In genomic region chr1:202624781-202625108, GRCh38 we compare ENCODE assay signal across 13 cellular contexts.
DNase-seq lines count a peak whose midpoint lies in the region; ATAC-seq, FAIRE-seq and TF ChIP-seq lines count a peak whose summit lies in the region.
"Had no signal": no experiment of that assay in that cellular context is flagged by ENCODE, and none has a peak within 500 bp of the region (broad histone marks: within the 10 kb centered on the region; RNA-seq: fewer than 3 reads in every experiment).

No MANE protein-coding gene starts in this region.

- H3K27ac ChIP-seq in H1 (ENCODE audit: low read depth, low read length) (no peak overlapping the region), osteoblast (ENCODE audit: low read depth, low read length) (no peak overlapping the region)
- H3K27ac ChIP-seq: ovary, stomach, uterus had no signal

- peak overlapping the region; percentile 61 for H2BK15ac ChIP-seq in H1 (ENCODE audit: low read length)

- H2BK120ac ChIP-seq in H1 (replicated peaks; ENCODE audit: low read depth, low read length) = peak overlapping the region; percentile 68

- no peak overlapping the region for H3K18ac ChIP-seq in H1 (ENCODE audit: extremely low read depth, low read length)

- peak overlapping the region; percentile 99 for H4K91ac ChIP-seq in H1 (replicated peaks; ENCODE audit: insufficient read length, low read length)

- peaks cover 11% of the 10 kb centered on the region; the same call in 1 of the 2 replicates for H3K23me2 ChIP-seq in H1 (ENCODE audit: low read depth, low read length)

- no peak for TF ChIP-seq RAD21 in H1 (IDR thresholded peaks at IDR 0.05 in 1 of 2, conservative IDR thresholded peaks at IDR 0.05 in 1 of 2; ENCODE audit: low read depth in 2 of 2, low read length in 2 of 2)

- no peak for TF ChIP-seq EP300 in H1 (IDR thresholded peaks at IDR 0.05; ENCODE audit: borderline replicate concordance in 1 of 2, low read depth in 2 of 2, low read length in 2 of 2)

- no peak overlapping the region for H2AFZ ChIP-seq in H1 (ENCODE audit: low read length)
- H2AFZ ChIP-seq in osteoblast (ENCODE audit: low read length) = no peak overlapping the region

- FAIRE-seq in D721Med (lab: Jason Lieb, UNC) = peak; percentile 92
- FAIRE-seq in HTR-8/SVneo (lab: Jason Lieb, UNC) = peak; percentile 100
- FAIRE-seq in H1 (lab: Jason Lieb, UNC) = peak; percentile 85

- H3K9ac ChIP-seq in H1 (replicated peaks in 1 of 4; ENCODE audit: extremely low read depth in 1 of 4, low read depth in 3 of 4, low read length in 3 of 4) = peak overlapping the region in 1 of 4 experiments; percentile 35; a peak in 1 of 7 replicates

- peak overlapping the region; percentile 82 for H2BK12ac ChIP-seq in H1 (ENCODE audit: low read depth, low read length)

- H2BK5ac ChIP-seq in H1 (ENCODE audit: low read depth, low read length) = peak overlapping the region; percentile 3

- H3K27me3 ChIP-seq in H1 (replicated peaks in 1 of 4; ENCODE audit: control insufficient read depth in 3 of 4, extremely low read depth in 1 of 4, insufficient read depth in 3 of 4, low read length in 3 of 4) (no peaks in the 10 kb centered on the region), osteoblast (ENCODE audit: insufficient read depth, low read length) (no peaks in the 10 kb centered on the region)
- H3K27me3 ChIP-seq: ovary, uterus had no signal

- peak overlapping the region; percentile 50 for H3K14ac ChIP-seq in H1 (ENCODE audit: insufficient read length)

- CTCF ChIA-PET in H1 (lab: Charles Lee; ENCODE audit: partially characterized antibody) = interaction anchor here (0.6 to 3.7 kb wide), 13 partner anchors 15 to 351 kb away, joined by 3 to 19 read pairs (median 6); no protein-coding TSS in a partner anchor

- H3K4me1 ChIP-seq in H1 (replicated peaks in 1 of 4; ENCODE audit: control insufficient read depth in 3 of 4, insufficient read depth in 4 of 4, low read length in 3 of 4) (peaks cover 0 to 13% (median 6%) of the 10 kb centered on the region in 4 experiments; a peak in 6 of 7 replicates), osteoblast (ENCODE audit: insufficient read depth, low read length) (peaks cover 14% of the 10 kb centered on the region)

- no peak for ATAC-seq in GM19455 (IDR thresholded peaks at IDR 0.05; ENCODE audit: unreplicated experiment)

- no peaks in the 10 kb centered on the region; a peak in 1 of 8 replicates for H3K36me3 ChIP-seq in H1 (ENCODE audit: control insufficient read depth in 2 of 4, insufficient read depth in 4 of 4, low read length in 3 of 4)
- no peaks in the 10 kb centered on the region for H3K36me3 ChIP-seq in osteoblast (ENCODE audit: insufficient read depth, low read length)
- H3K36me3 ChIP-seq: ovary, stomach, uterus had no signal

- 89% methylated on average over 1 of the region's 1 CpG; no CpG with 5 or more reads in 1 of the 2 experiments for WGBS in H1 (ENCODE audit: extremely low coverage in 1 of 2, insufficient coverage in 1 of 2, insufficient read length in 1 of 2, insufficient replicate concordance in 2 of 2, low coverage in 1 of 2, low lambda C conversion rate in 2 of 2, missing lambda C conversion rate in 1 of 2), 2 experiments

- peak overlapping the region; percentile 49 for H2BK20ac ChIP-seq in H1 (ENCODE audit: low read length)

- peaks cover 7% of the 10 kb centered on the region for H3K79me1 ChIP-seq in H1 (ENCODE audit: low read depth, low read length)

- H3K4ac ChIP-seq in H1 (replicated peaks; ENCODE audit: insufficient read length, low read depth, low read length) = peak overlapping the region; percentile 94

- DNase-seq in D721Med (ENCODE audit: insufficient read length, low spot score) (no peak), HTR-8/SVneo (ENCODE audit: insufficient read length, low spot score) (no peak), H1 (ENCODE audit: low read depth in 1 of 2, low spot score in 2 of 2) (no peak), osteoblast (ENCODE audit: insufficient read length, low spot score, missing footprints) (peak; percentile 80), GM20000 (ENCODE audit: low spot score) (no peak), GM19238 (ENCODE audit: insufficient read length, low spot score) (no peak), AG08395 (ENCODE audit: low spot score) (no peak)
- DNase-seq: COR-L47, NCI-H2081 had no signal

- no peak overlapping the region for H3K4me3 ChIP-seq in H1 (ENCODE audit: extremely low read depth in 1 of 4, insufficient read depth in 2 of 4, low read depth in 3 of 4, low read length in 4 of 4)
- H3K4me3 ChIP-seq in osteoblast (ENCODE audit: insufficient read depth, low read length) = no peak overlapping the region
- H3K4me3 ChIP-seq: ovary, stomach, uterus had no signal

- no peak overlapping the region for H4K5ac ChIP-seq in H1 (ENCODE audit: insufficient read length, low read depth, low read length)

- H3K79me2 ChIP-seq in H1 (ENCODE audit: control insufficient read depth in 1 of 2, insufficient read depth in 2 of 2, low read length in 2 of 2) (no peaks in the 10 kb centered on the region), osteoblast (ENCODE audit: insufficient read depth, low read length) (no peaks in the 10 kb centered on the region)

- H3K9me3 ChIP-seq in H1 (ENCODE audit: insufficient read depth in 2 of 2, low read depth in 1 of 2, low read length in 1 of 2) = no peaks in the 10 kb centered on the region
- no peaks in the 10 kb centered on the region for H3K9me3 ChIP-seq in osteoblast (ENCODE audit: low read depth, low read length)
- H3K9me3 ChIP-seq: ovary, stomach, uterus had no signal

- TF ChIP-seq CTCF in D721Med (IDR thresholded peaks at IDR 0.05; ENCODE audit: insufficient read depth, missing control alignments) (no peak), H1 (IDR thresholded peaks at IDR 0.05; ENCODE audit: control extremely low read depth in 1 of 3, insufficient read depth in 1 of 3, low read depth in 1 of 3, low read length in 3 of 3) (no peak), osteoblast (IDR thresholded peaks at IDR 0.05; ENCODE audit: extremely low read depth, low read depth, low read length) (no peak), GM20000 (IDR thresholded peaks at IDR 0.05; ENCODE audit: extremely low read depth, missing control alignments) (no peak)

- peaks cover 0 to 7% of the 10 kb centered on the region in 2 experiments for H4K20me1 ChIP-seq in H1 (replicated peaks in 1 of 2; ENCODE audit: control insufficient read depth in 1 of 2, insufficient read depth in 2 of 2, low read length in 2 of 2)
- no peaks in the 10 kb centered on the region for H4K20me1 ChIP-seq in osteoblast (ENCODE audit: insufficient read depth, low read length)

- H3K56ac ChIP-seq in H1 (replicated peaks; ENCODE audit: insufficient read length, low read depth, low read length) = peak overlapping the region; percentile 100

- POLR2A ChIA-PET in H1 (lab: Charles Lee; ENCODE audit: partially characterized antibody) = interaction anchor here (0.6 kb wide), 1 partner anchor 14 kb away, joined by 3 read pairs; no protein-coding TSS in a partner anchor

- TF ChIP-seq POLR2A in H1 (IDR thresholded peaks at IDR 0.05; ENCODE audit: control extremely low read depth in 1 of 2, low read depth in 2 of 2, low read length in 2 of 2) = no peak

- no peak overlapping the region for H3K4me2 ChIP-seq in H1 (ENCODE audit: insufficient read depth in 1 of 2, low read depth in 2 of 2, low read length in 2 of 2)
- H3K4me2 ChIP-seq in osteoblast (ENCODE audit: insufficient read depth, low read length) = no peak overlapping the region

- peak overlapping the region; percentile 68; the same call in 1 of the 2 replicates for H4K8ac ChIP-seq in H1 (ENCODE audit: extremely low read depth, insufficient read depth, low read length)

- peak overlapping the region; percentile 79 for H2AK5ac ChIP-seq in H1 (ENCODE audit: low read depth, low read length)

- peak overlapping the region; percentile 5 for H3K23ac ChIP-seq in H1 (ENCODE audit: insufficient read length)

TF ChIP-seq in H1, 55 proteins besides CTCF, POLR2A, EP300 and RAD21:
- TF ChIP-seq JUND (IDR thresholded peaks at IDR 0.05; ENCODE audit: low read length) (no peak), CEBPB (IDR thresholded peaks at IDR 0.05; ENCODE audit: low read depth, low read length) (no peak), USF2 (IDR thresholded peaks at IDR 0.05; ENCODE audit: low read length) (no peak), CHD2 (IDR thresholded peaks at IDR 0.05; ENCODE audit: low read length) (no peak), CBX8 (IDR thresholded peaks at IDR 0.05; ENCODE audit: borderline replicate concordance, low read depth, low read length) (no peak), SUZ12 (IDR thresholded peaks at IDR 0.05; ENCODE audit: low read length) (no peak), RXRA (IDR thresholded peaks at IDR 0.05; ENCODE audit: insufficient read depth, low read depth, low read length) (no peak), YY1 (IDR thresholded peaks at IDR 0.05; ENCODE audit: low read depth, low read length) (no peak), SIX5 (IDR thresholded peaks at IDR 0.05; ENCODE audit: low read depth, low read length) (no peak), E2F6 (IDR thresholded peaks at IDR 0.05) (no peak), MAFK (IDR thresholded peaks at IDR 0.05; ENCODE audit: low read depth, low read length) (no peak), TBP (IDR thresholded peaks at IDR 0.05; ENCODE audit: low read depth, low read length) (no peak), MAX (IDR thresholded peaks at IDR 0.05) (no peak), EZH2 (IDR thresholded peaks at IDR 0.05; ENCODE audit: low read depth, low read length, severe bottlenecking) (no peak), HDAC6 (IDR thresholded peaks at IDR 0.05; ENCODE audit: low read depth, low read length) (no peak), SP2 (IDR thresholded peaks at IDR 0.05; ENCODE audit: low read length) (no peak)
